ENCODE assay signal across 15 cellular contexts in genomic region chr7:140267381-140268226, GRCh38.
"Had no signal": no experiment of that assay in that cellular context is flagged by ENCODE, and none has a peak within 500 bp of the region (broad histone marks: within the 10 kb centered on the region; RNA-seq: fewer than 3 reads in every experiment).

No MANE protein-coding gene starts in this region.

- H3K27ac Mint-ChIP-seq: activated CD4-positive, alpha-beta memory T cell treated with anti-CD3 and anti-CD28 coated beads for 36 hours; brain had no signal

- FAIRE-seq: pancreas had no signal

- H3K36me3 ChIP-seq: pancreas had no signal

- H3K27ac ChIP-seq: pancreas, VCaP had no signal

- H3K36me3 Mint-ChIP-seq: activated CD4-positive, alpha-beta memory T cell treated with anti-CD3 and anti-CD28 coated beads for 36 hours; brain had no signal

- H3K4me3 ChIP-seq: pancreas had no signal

- ATAC-seq: esophagus mucosa; pancreas; SK-N-SH treated with all-trans-retinoic acid at 6 μM for 48 hours; stimulated activated naive CD8-positive, alpha-beta T cell treated with anti-CD3 and anti-CD28 coated beads, Interleukin-15, Interleukin-2, amounts not matched to agents 100 U/mL and 50 U/mL, for 24 hours had no signal

- H3K4me3 Mint-ChIP-seq: activated CD4-positive, alpha-beta memory T cell treated with anti-CD3 and anti-CD28 coated beads for 36 hours; activated T-cell treated with anti-CD3 and anti-CD28 coated beads, Interleukin-2, amount 50 U/mL, for 72 hours; brain had no signal

- H3K27me3 ChIP-seq: pancreas had no signal

- H3K9me3 Mint-ChIP-seq: activated CD4-positive, alpha-beta memory T cell treated with anti-CD3 and anti-CD28 coated beads for 36 hours; activated T-cell treated with anti-CD3 and anti-CD28 coated beads, Interleukin-2, amount 50 U/mL, for 72 hours had no signal

- DNase-seq: activated CD4-positive, alpha-beta memory T cell treated with anti-CD3 and anti-CD28 coated beads for 36 hours; activated CD8-positive, alpha-beta memory T cell treated with anti-CD3 and anti-CD28 coated beads, Interleukin-2, amount 50 U/mL, for 4 hours; activated naive CD4-positive, alpha-beta T cell treated with Interleukin-2 at 50 U/mL for 16 hours; activated T-cell treated with anti-CD3 and anti-CD28 coated beads, Interleukin-2, amount 50 U/mL, for 72 hours; amniotic stem cell; dermis blood vessel endothelial cell; hypothalamus; pancreas; stimulated activated CD4-positive, alpha-beta T cell treated with anti-CD3 and anti-CD28 coated beads, Interleukin-4, amount 100 ng/mL, for 1 hour; stimulated activated CD8-positive, alpha-beta memory T cell treated with anti-CD3 and anti-CD28 coated beads, Interleukin-4, amount 100 ng/mL, for 48 hours; stimulated activated naive CD8-positive, alpha-beta T cell treated with anti-CD3 and anti-CD28 coated beads, Interleukin-15, Interleukin-2, amounts not matched to agents 100 U/mL and 50 U/mL, for 24 hours had no signal

- H3K4me1 ChIP-seq: pancreas had no signal

- H3K4me1 Mint-ChIP-seq: brain had no signal

- H3K27me3 Mint-ChIP-seq: activated CD4-positive, alpha-beta memory T cell treated with anti-CD3 and anti-CD28 coated beads for 36 hours had no signal

- H3K9me3 ChIP-seq: pancreas had no signal
